Comparison of ENCODE assay signal across 23 cellular contexts in genomic region chr3:157531771-157532170, GRCh38. TPM values are rescaled to one million over a fixed set of nuclear protein-coding genes. Genes with fewer than 3 reads are reported as not detected.
A peak's percentile ranks its signal among the peaks of the same experiment; 100 is the strongest.
DNase-seq lines count a peak whose midpoint lies in the region; ATAC-seq, FAIRE-seq and TF ChIP-seq lines count a peak whose summit lies in the region.
"Had no signal": no experiment of that assay in that cellular context is flagged by ENCODE, and none has a peak within 500 bp of the region (broad histone marks: within the 10 kb centered on the region; RNA-seq: fewer than 3 reads in every experiment).

No MANE protein-coding gene starts in this region.

- CTCF ChIA-PET in PC-9 (lab: Charles Lee) (interaction anchor here (1.1 to 1.2 kb wide), 3 partner anchors 32 to 283 kb away, joined by 3 to 4 read pairs (median 3); no protein-coding TSS in a partner anchor), endothelial cell of umbilical vein (lab: Charles Lee) (interaction anchor here (0.9 to 7.3 kb wide), 27 partner anchors 9 to 1000 kb away, joined by 3 to 457 read pairs (median 6); partner anchors contain the start of genes RSRC1 and VEPH1)

- H3F3A ChIP-seq in PC-9 (ENCODE audit: insufficient read depth, low read depth): no peaks in the 10 kb centered on the region

- POLR2A ChIA-PET in PC-9 (lab: Charles Lee; ENCODE audit: unreplicated experiment): interaction anchor here (0.5 kb wide), 1 partner anchor 102 kb away, joined by 7 read pairs; no protein-coding TSS in a partner anchor
- POLR2A ChIA-PET in endothelial cell of umbilical vein (lab: Charles Lee): interaction anchor here (1.0 to 2.6 kb wide), 6 partner anchors 9 to 371 kb away, joined by 4 to 23 read pairs (median 5); partner anchors contain the start of genes CCNL1 and PTX3

- H3K27me3 ChIP-seq in H9 (ENCODE audit: insufficient read depth, low read length) (no peaks in the 10 kb centered on the region), PC-9 (ENCODE audit: insufficient read depth, low read depth) (no peaks in the 10 kb centered on the region), endothelial cell of umbilical vein (ENCODE audit: control insufficient read depth in 2 of 2, insufficient read depth in 2 of 2, low read length in 2 of 2) (no peaks in the 10 kb centered on the region), osteoblast (ENCODE audit: insufficient read depth, low read length) (no peaks in the 10 kb centered on the region)
- H3K27me3 ChIP-seq: dorsolateral prefrontal cortex, heart left ventricle, neutrophil had no signal

- no peak overlapping the region for H4K5ac ChIP-seq in H9 (ENCODE audit: insufficient read length, low read depth, low read length)

- H3K9ac ChIP-seq in H9 (ENCODE audit: extremely low read depth, insufficient read length, low read length) (no peak overlapping the region), endothelial cell of umbilical vein (replicated peaks; ENCODE audit: extremely low read depth, insufficient read depth, low read length) (peak overlapping the region; percentile 99)

- DNase-seq in H9: no peak
- DNase-seq in PC-9: no peak
- DNase-seq in endothelial cell of umbilical vein (ENCODE audit: low read depth, low spot score): peak; percentile 84
- DNase-seq in osteoblast (ENCODE audit: insufficient read length, low spot score, missing footprints): no peak
- no peak for DNase-seq in stimulated activated CD4-positive, alpha-beta T cell treated with anti-CD3 and anti-CD28 coated beads, Interleukin-4, amount 100 ng/mL, for 1 hour
- no peak for DNase-seq in H54 (ENCODE audit: insufficient read length, low spot score)
- DNase-seq: activated CD8-positive, alpha-beta memory T cell treated with anti-CD3 and anti-CD28 coated beads, Interleukin-2, amount 50 U/mL, for 4 hours; activated naive CD4-positive, alpha-beta T cell; dorsolateral prefrontal cortex; heart left ventricle; islet precursor cell; Kasumi-1; NCI-H146; NCI-H2227 treated with DMSO at 0.1 percent for 48 hours; right cardiac atrium; SHP77; stimulated activated CD4-positive, alpha-beta T cell treated with anti-CD3 and anti-CD28 coated beads, Interleukin-2, amount 100 ng/mL, for 48 hours had no signal

- ATAC-seq in GM21786 (IDR thresholded peaks at IDR 0.05; ENCODE audit: unreplicated experiment) (no peak), HG03159 (IDR thresholded peaks at IDR 0.05; ENCODE audit: unreplicated experiment) (no peak)

- no peak overlapping the region for H3K4me3 Mint-ChIP-seq in H9

- H3K36me3 Mint-ChIP-seq in H9 (ENCODE audit: insufficient read depth in 1 of 3, low read depth in 3 of 3): no peaks in the 10 kb centered on the region

- H3K4me1 ChIP-seq in H9 (ENCODE audit: insufficient read depth, low read length) (no peaks in the 10 kb centered on the region), PC-9 (replicated peaks; ENCODE audit: insufficient read depth) (peaks cover 6% of the 10 kb centered on the region), endothelial cell of umbilical vein (ENCODE audit: control insufficient read depth, extremely low read depth, insufficient read depth, low read length) (peaks cover 74% of the 10 kb centered on the region), osteoblast (ENCODE audit: insufficient read depth, low read length) (peaks cover 73% of the 10 kb centered on the region)

- H2BK120ac ChIP-seq in H9 (ENCODE audit: low read depth, low read length, poor library complexity, severe bottlenecking): peak overlapping the region; percentile 94

- H3K9me3 ChIP-seq in H9 (ENCODE audit: control insufficient read depth, low read depth, low read length): no peaks in the 10 kb centered on the region
- no peaks in the 10 kb centered on the region for H3K9me3 ChIP-seq in PC-9 (ENCODE audit: insufficient read depth, low read depth)
- no peaks in the 10 kb centered on the region for H3K9me3 ChIP-seq in endothelial cell of umbilical vein (replicated peaks; ENCODE audit: control insufficient read depth, insufficient read depth, low read length)
- H3K9me3 ChIP-seq in osteoblast (ENCODE audit: low read depth, low read length): no peaks in the 10 kb centered on the region
- H3K9me3 ChIP-seq: heart left ventricle, neutrophil, thoracic aorta had no signal

- H3K27ac ChIP-seq in H9 (ENCODE audit: insufficient read length, low read depth, low read length) (no peak overlapping the region), PC-9 (no peak overlapping the region), endothelial cell of umbilical vein (ENCODE audit: insufficient read depth, low read depth, low read length) (peak overlapping the region; percentile 100), osteoblast (ENCODE audit: low read depth, low read length) (peak overlapping the region; percentile 90)
- H3K27ac ChIP-seq: C4-2B, dorsolateral prefrontal cortex, heart left ventricle, neutrophil, thoracic aorta had no signal

- no peaks in the 10 kb centered on the region for H3K23me2 ChIP-seq in H9 (ENCODE audit: insufficient read length, low read depth, low read length, poor library complexity, severe bottlenecking)

- no peaks in the 10 kb centered on the region for H3K9me1 ChIP-seq in endothelial cell of umbilical vein (replicated peaks; ENCODE audit: control insufficient read depth, extremely low read depth, insufficient read depth, low read length)

- BruUV-seq in PC-9 (replicated peaks; lab: Mats Ljungman, UMichigan) (no TSS peak), endothelial cell of umbilical vein (replicated peaks; lab: Mats Ljungman, UMichigan) (no TSS peak)

- no peak overlapping the region for H2BK15ac ChIP-seq in H9 (ENCODE audit: low read depth, low read length)

- no peak overlapping the region for H3K23ac ChIP-seq in H9 (ENCODE audit: insufficient read length, low read depth, low read length)

- no peak overlapping the region for H3K56ac ChIP-seq in H9 (ENCODE audit: insufficient read length, low read depth, low read length)

- H3K9me3 Mint-ChIP-seq in H9: no peaks in the 10 kb centered on the region

- no peak overlapping the region for H2AK5ac ChIP-seq in H9 (ENCODE audit: insufficient read length, low read length)

- dilution Hi-C loops in endothelial cell of umbilical vein (cut with MboI; ENCODE audit: extremely low pct_ligation_motif_present, low sequenced_read_pairs): no loop called here

- H3K36me3 ChIP-seq in PC-9 (ENCODE audit: low read depth) (no peaks in the 10 kb centered on the region), endothelial cell of umbilical vein (ENCODE audit: control insufficient read depth in 2 of 2, extremely low read depth in 1 of 2, insufficient read depth in 2 of 2, low read length in 2 of 2) (no peaks in the 10 kb centered on the region), osteoblast (ENCODE audit: insufficient read depth, low read length) (no peaks in the 10 kb centered on the region)
- H3K36me3 ChIP-seq: heart left ventricle, neutrophil, thoracic aorta had no signal

- H4K91ac ChIP-seq in H9 (ENCODE audit: insufficient read length, low read depth, low read length): no peak overlapping the region

- H3K4me1 Mint-ChIP-seq in H9: no peaks in the 10 kb centered on the region

- H3K4me3 ChIP-seq in PC-9 (no peak overlapping the region), endothelial cell of umbilical vein (replicated peaks in 1 of 3; ENCODE audit: insufficient read depth in 1 of 3, low read depth in 1 of 3, low read length in 3 of 3) (peak overlapping the region; percentile 40 to 96 (median 86)), osteoblast (ENCODE audit: insufficient read depth, low read length) (peak overlapping the region; percentile 70)
- H3K4me3 ChIP-seq: dorsolateral prefrontal cortex, heart left ventricle, thoracic aorta had no signal

- no peak overlapping the region for H2AFZ ChIP-seq in H9 (ENCODE audit: low read length)
- peak overlapping the region; percentile 3; the same call in 1 of the 2 replicates for H2AFZ ChIP-seq in PC-9
- H2AFZ ChIP-seq in endothelial cell of umbilical vein (ENCODE audit: low read depth, low read length): no peak overlapping the region
- peak overlapping the region; percentile 88 for H2AFZ ChIP-seq in osteoblast (ENCODE audit: low read length)

- H3K9me2 ChIP-seq in PC-9 (ENCODE audit: insufficient read depth): no peaks in the 10 kb centered on the region

- H3K4me2 ChIP-seq in H9 (ENCODE audit: insufficient read depth, insufficient read length, low read length) (no peak overlapping the region), PC-9 (no peak overlapping the region), endothelial cell of umbilical vein (ENCODE audit: insufficient read depth, low read length) (peak overlapping the region; percentile 97), osteoblast (ENCODE audit: insufficient read depth, low read length) (peak overlapping the region; percentile 85)

- no peak overlapping the region for H2BK12ac ChIP-seq in H9 (ENCODE audit: insufficient read length, low read depth, low read length)

- no peak overlapping the region for H4K8ac ChIP-seq in H9 (replicated peaks; ENCODE audit: insufficient read length, low read depth, low read length)

- intact Hi-C loops in PC-9 (cut with micrococcal nuclease; ENCODE audit: unreplicated experiment): loop anchor here (1.0 to 10.0 kb wide), 5 partner anchors 33 to 1001 kb away; no protein-coding TSS in a partner anchor
- intact Hi-C loops in endothelial cell of umbilical vein (cut with micrococcal nuclease): loop anchor here (1.0 to 5.0 kb wide), 14 partner anchors 41 to 979 kb away; partner anchors contain the start of genes CCNL1 and SHOX2

- H3K18ac ChIP-seq in H9 (ENCODE audit: insufficient read length, low read depth, low read length): no peak overlapping the region

- TF ChIP-seq POLR2A in endothelial cell of umbilical vein (IDR thresholded peaks at IDR 0.05; ENCODE audit: low read depth, low read length) (no peak), H54 (IDR thresholded peaks at IDR 0.05; ENCODE audit: low read depth, low read length) (no peak)

- H3K27ac Mint-ChIP-seq in H9: no peak overlapping the region; a peak in 1 of 7 replicates

- H3K79me1 ChIP-seq in H9 (ENCODE audit: insufficient read depth, low read depth, low read length, poor library complexity, severe bottlenecking): no peaks in the 10 kb centered on the region

- FAIRE-seq in endothelial cell of umbilical vein (lab: Jason Lieb, UNC) (no peak), H54 (lab: Jason Lieb, UNC) (no peak)

- no peak overlapping the region for H3T11ph ChIP-seq in H9 (ENCODE audit: low read length)

- no peaks in the 10 kb centered on the region for H3K79me2 ChIP-seq in H9 (ENCODE audit: insufficient read depth, low read length)
- H3K79me2 ChIP-seq in PC-9 (ENCODE audit: low read depth): no peaks in the 10 kb centered on the region
- H3K79me2 ChIP-seq in endothelial cell of umbilical vein (ENCODE audit: control insufficient read depth, insufficient read depth, low read length): peaks cover 62% of the 10 kb centered on the region
- H3K79me2 ChIP-seq in osteoblast (ENCODE audit: insufficient read depth, low read length): peaks cover 44% of the 10 kb centered on the region

- WGBS in H9 (ENCODE audit: extremely low coverage, insufficient read length, low lambda C conversion rate): no CpG with 5 or more reads among the region's 4 CpGs

- no peak overlapping the region for H2BK20ac ChIP-seq in H9 (ENCODE audit: low read depth, low read length, poor library complexity, severe bottlenecking)

- no peaks in the 10 kb centered on the region; the same call in 1 of the 2 replicates for H3K27me3 Mint-ChIP-seq in H9 (ENCODE audit: low read depth)

- TF ChIP-seq CTCF in H9 (conservative IDR thresholded peaks at IDR 0.05) (no peak), PC-9 (conservative IDR thresholded peaks at IDR 0.05) (no peak), endothelial cell of umbilical vein (IDR thresholded peaks at IDR 0.05; ENCODE audit: extremely low read depth in 1 of 2, insufficient read depth in 1 of 2, low read depth in 1 of 2, low read length in 2 of 2) (no peak), osteoblast (IDR thresholded peaks at IDR 0.05; ENCODE audit: extremely low read depth, low read depth, low read length) (no peak)

- H3K14ac ChIP-seq in H9 (ENCODE audit: insufficient read depth, low read length): no peak overlapping the region

- H2BK5ac ChIP-seq in H9 (ENCODE audit: insufficient read length, low read length): no peak overlapping the region

- no peak overlapping the region for H3K4ac ChIP-seq in H9 (ENCODE audit: low read depth, low read length)

- H4K20me1 ChIP-seq in H9 (ENCODE audit: control insufficient read depth, insufficient read depth, insufficient read length) (no peaks in the 10 kb centered on the region), PC-9 (ENCODE audit: insufficient read depth) (no peaks in the 10 kb centered on the region), endothelial cell of umbilical vein (replicated peaks; ENCODE audit: control insufficient read depth, extremely low read depth, insufficient read depth, low read length) (no peaks in the 10 kb centered on the region), osteoblast (ENCODE audit: insufficient read depth, low read length) (no peaks in the 10 kb centered on the region)

RNA-seq across cellular contexts. Expression of gene VEPH1, which starts 28.6 kb away (rescaled TPM):
- total RNA-seq in H9 (2021): 7.7 and 7.9 TPM in 2 replicates
- 4.0 and 5.1 TPM in 2 replicates for total RNA-seq in PC-9 (2021)
- 136 and 142 TPM in 2 replicates for total RNA-seq in endothelial cell of umbilical vein
- polyA plus RNA-seq in endothelial cell of umbilical vein: 36.7 and 42.9 TPM in 2 replicates
- 58.8 and 61.9 TPM in 2 replicates for polyA plus RNA-seq in endothelial cell of umbilical vein (2011; cell fraction: cytosol; rRNA removed)
- polyA plus RNA-seq in endothelial cell of umbilical vein (2011; cell fraction: nucleus; rRNA removed): 103 and 121 TPM in 2 replicates
- polyA plus RNA-seq in endothelial cell of umbilical vein (2012): 116 and 257 TPM in 2 replicates
- 178 and 183 TPM in 2 replicates for polyA minus RNA-seq in endothelial cell of umbilical vein
- 6.1 TPM for polyA minus RNA-seq in endothelial cell of umbilical vein (2011; cell fraction: cytosol; rRNA and poly(A)+ RNA removed)
- polyA minus RNA-seq in endothelial cell of umbilical vein (2011; cell fraction: nucleus; rRNA and poly(A)+ RNA removed): 416 and 737 TPM in 2 replicates
- total RNA-seq in osteoblast: 23.2 and 25.3 TPM in 2 replicates
- total RNA-seq: T-helper 2 cell treated with Interferon-gamma antibody and Interleukin-4, amounts not matched to agents 100 ng/mL and 5 ng/mL, for 36 hours had no signal

Comparison
In these comparisons a context has a peak if more than half of its experiments do, and no peak if none do; other contexts are left out.
1. H2AFZ ChIP-seq: peak in PC-9 (single experiment) and osteoblast (single experiment); none in H9 (single experiment) and endothelial cell of umbilical vein (single experiment).
2. H3K27ac ChIP-seq: peak in endothelial cell of umbilical vein (single experiment) and osteoblast (single experiment); none in H9 (single experiment) and PC-9 (single experiment).
3. H3K4me2 ChIP-seq: peak in endothelial cell of umbilical vein (single experiment) and osteoblast (single experiment); none in H9 (single experiment) and PC-9 (single experiment).